14 cellular contexts compared by ENCODE assay signal in genomic region chr5:132264546-132265335, GRCh38. TPM values are rescaled to one million over a fixed set of nuclear protein-coding genes. Genes with fewer than 3 reads are reported as not detected.
DNase-seq lines count a peak whose midpoint lies in the region; TF ChIP-seq lines count a peak whose summit lies in the region.
"Had no signal": no experiment of that assay in that cellular context is flagged by ENCODE, and none has a peak within 500 bp of the region (broad histone marks: within the 10 kb centered on the region; RNA-seq: fewer than 3 reads in every experiment).

No MANE protein-coding gene starts in this region.

- H3K4me1 ChIP-seq in breast epithelium: peaks cover 31 to 49% of the 10 kb centered on the region in 2 donors
- peaks cover 99% of the 10 kb centered on the region for H3K4me1 ChIP-seq in muscle layer of colon (ENCODE audit: insufficient read depth, low read length)
- peaks cover 22% of the 10 kb centered on the region for H3K4me1 ChIP-seq in testis

- H3K36me3 ChIP-seq in breast epithelium (no peaks in the 10 kb centered on the region), muscle layer of colon (ENCODE audit: insufficient read depth, low read length) (peaks cover 86% of the 10 kb centered on the region), testis (ENCODE audit: low read depth, missing control alignments) (no peaks in the 10 kb centered on the region)

- no peak for DNase-seq in activated CD4-positive, alpha-beta T cell treated with anti-CD3 and anti-CD28 coated beads, Interleukin-2, amount 10 ng/mL, durations not matched to agents 24 days and 14 days
- no peak for DNase-seq in activated CD4-positive, alpha-beta T cell treated with anti-CD3 and anti-CD28 coated beads, Interleukin-2, amount 10 ng/mL, durations not matched to agents 7 days and 5 days
- peak in 1 of 2 donors; percentile 16 for DNase-seq in breast epithelium (ENCODE audit: low spot score in 2 of 2)
- DNase-seq in testis: peak; percentile 11
- DNase-seq in medulla oblongata (ENCODE audit: extremely low spot score): no peak
- no peak for DNase-seq in inferior parietal cortex (ENCODE audit: extremely low spot score)
- DNase-seq in NCI-H526 (lab: John Stamatoyannopoulos, UW): no peak
- DNase-seq: activated CD8-positive, alpha-beta T cell treated with anti-CD3 and anti-CD28 coated beads, Interleukin-2, amount 10 ng/mL, durations not matched to agents 7 days and 5 days; NCI-H2029 treated with DMSO at 0.1 percent for 48 hours; SHP77 treated with DMSO at 0.1 percent for 48 hours had no signal

- H3K4me3 ChIP-seq in breast epithelium: no peak overlapping the region
- H3K4me3 ChIP-seq in muscle layer of colon (ENCODE audit: low read depth in 1 of 2, low read length in 2 of 2): peak overlapping the region in 1 of 2 donors; percentile 24
- no peak overlapping the region for H3K4me3 ChIP-seq in testis

- peak overlapping the region; percentile 75 for H3K27ac Mint-ChIP-seq in activated CD4-positive, alpha-beta T cell treated with anti-CD3 and anti-CD28 coated beads, Interleukin-2, amount 10 ng/mL, durations not matched to agents 24 days and 14 days
- no peak overlapping the region for H3K27ac Mint-ChIP-seq in activated CD4-positive, alpha-beta T cell treated with anti-CD3 and anti-CD28 coated beads, Interleukin-2, amount 10 ng/mL, durations not matched to agents 7 days and 5 days
- H3K27ac Mint-ChIP-seq: activated CD8-positive, alpha-beta T cell treated with anti-CD3 and anti-CD28 coated beads, Interleukin-2, amount 10 ng/mL, durations not matched to agents 7 days and 5 days; natural killer cell treated with Interleukin-12 subunit alpha and Interleukin-12 subunit beta and Interleukin-15 and Interleukin-18, amount 100 ng/mL, for 72 hours had no signal

- peak overlapping the region; percentile 90 to 95 for H3K27ac ChIP-seq in breast epithelium
- peak overlapping the region; percentile 98 for H3K27ac ChIP-seq in muscle layer of colon (ENCODE audit: low read depth, low read length)
- peak overlapping the region in 1 of 2 donors; percentile 56 for H3K27ac ChIP-seq in testis

- TF ChIP-seq POLR2A in breast epithelium (IDR thresholded peaks at IDR 0.05) (no peak), testis (IDR thresholded peaks at IDR 0.05) (no peak)

- peaks cover 45% of the 10 kb centered on the region for H3K4me1 Mint-ChIP-seq in activated CD4-positive, alpha-beta T cell treated with anti-CD3 and anti-CD28 coated beads, Interleukin-2, amount 10 ng/mL, durations not matched to agents 24 days and 14 days
- H3K4me1 Mint-ChIP-seq in activated CD4-positive, alpha-beta T cell treated with anti-CD3 and anti-CD28 coated beads, Interleukin-2, amount 10 ng/mL, durations not matched to agents 7 days and 5 days: peaks cover 4% of the 10 kb centered on the region

- WGBS in testis, 2 donors: 53 to 70% methylated on average over 2 to 4 of the region's 4 CpGs

- no peaks in the 10 kb centered on the region for H3K36me3 Mint-ChIP-seq in activated CD4-positive, alpha-beta T cell treated with anti-CD3 and anti-CD28 coated beads, Interleukin-2, amount 10 ng/mL, durations not matched to agents 24 days and 14 days (ENCODE audit: low read depth)
- no peaks in the 10 kb centered on the region for H3K36me3 Mint-ChIP-seq in activated CD4-positive, alpha-beta T cell treated with anti-CD3 and anti-CD28 coated beads, Interleukin-2, amount 10 ng/mL, durations not matched to agents 7 days and 5 days (ENCODE audit: low read depth)
- H3K36me3 Mint-ChIP-seq: natural killer cell treated with Interleukin-12 subunit alpha and Interleukin-12 subunit beta and Interleukin-15 and Interleukin-18, amount 100 ng/mL, for 72 hours had no signal

- intact Hi-C loops in activated CD4-positive, alpha-beta T cell treated with anti-CD3 and anti-CD28 coated beads, Interleukin-2, amount 10 ng/mL, durations not matched to agents 24 days and 14 days (cut with micrococcal nuclease): no loop called here
- intact Hi-C loops in breast epithelium (cut with DNase I; ENCODE audit: low total_unique reads) (no loop called here), testis (cut with DNase I; ENCODE audit: low total_unique reads) (no loop called here)

- H3K27me3 Mint-ChIP-seq in activated CD4-positive, alpha-beta T cell treated with anti-CD3 and anti-CD28 coated beads, Interleukin-2, amount 10 ng/mL, durations not matched to agents 24 days and 14 days: no peaks in the 10 kb centered on the region
- no peaks in the 10 kb centered on the region for H3K27me3 Mint-ChIP-seq in activated CD4-positive, alpha-beta T cell treated with anti-CD3 and anti-CD28 coated beads, Interleukin-2, amount 10 ng/mL, durations not matched to agents 7 days and 5 days

- no peaks in the 10 kb centered on the region for H3K27me3 ChIP-seq in breast epithelium
- no peaks in the 10 kb centered on the region for H3K27me3 ChIP-seq in muscle layer of colon (ENCODE audit: control insufficient read depth in 1 of 2, insufficient read depth in 2 of 2, low read length in 2 of 2)
- H3K27me3 ChIP-seq in testis: no peaks in the 10 kb centered on the region

- no peak overlapping the region for H3K4me3 Mint-ChIP-seq in activated CD4-positive, alpha-beta T cell treated with anti-CD3 and anti-CD28 coated beads, Interleukin-2, amount 10 ng/mL, durations not matched to agents 24 days and 14 days
- no peak overlapping the region for H3K4me3 Mint-ChIP-seq in activated CD4-positive, alpha-beta T cell treated with anti-CD3 and anti-CD28 coated beads, Interleukin-2, amount 10 ng/mL, durations not matched to agents 7 days and 5 days
- H3K4me3 Mint-ChIP-seq: activated CD8-positive, alpha-beta T cell treated with anti-CD3 and anti-CD28 coated beads, Interleukin-2, amount 10 ng/mL, durations not matched to agents 7 days and 5 days; natural killer cell treated with Interleukin-12 subunit alpha and Interleukin-12 subunit beta and Interleukin-15 and Interleukin-18, amount 100 ng/mL, for 72 hours had no signal

- no peaks in the 10 kb centered on the region for H3K9me3 Mint-ChIP-seq in activated CD4-positive, alpha-beta T cell treated with anti-CD3 and anti-CD28 coated beads, Interleukin-2, amount 10 ng/mL, durations not matched to agents 24 days and 14 days
- H3K9me3 Mint-ChIP-seq in activated CD4-positive, alpha-beta T cell treated with anti-CD3 and anti-CD28 coated beads, Interleukin-2, amount 10 ng/mL, durations not matched to agents 7 days and 5 days: no peaks in the 10 kb centered on the region
- H3K9me3 Mint-ChIP-seq: natural killer cell treated with Interleukin-12 subunit alpha and Interleukin-12 subunit beta and Interleukin-15 and Interleukin-18, amount 100 ng/mL, for 72 hours had no signal

- POLR2A ChIA-PET in activated CD4-positive, alpha-beta T cell treated with anti-CD3 and anti-CD28 coated beads, Interleukin-2, amount 10 ng/mL, durations not matched to agents 7 days and 5 days (lab: Charles Lee): no interaction called here

- TF ChIP-seq CTCF in breast epithelium (IDR thresholded peaks at IDR 0.05) (no peak), testis (IDR thresholded peaks at IDR 0.05) (no peak)

- no peaks in the 10 kb centered on the region for H3K9me3 ChIP-seq in breast epithelium
- no peaks in the 10 kb centered on the region for H3K9me3 ChIP-seq in muscle layer of colon (ENCODE audit: low read length)
- H3K9me3 ChIP-seq in testis: no peaks in the 10 kb centered on the region

- CTCF ChIA-PET in activated CD4-positive, alpha-beta T cell treated with anti-CD3 and anti-CD28 coated beads, Interleukin-2, amount 10 ng/mL, durations not matched to agents 7 days and 5 days (lab: Charles Lee): interaction anchor here (0.7 to 3.0 kb wide), 6 partner anchors 8 to 171 kb away, joined by 3 to 11 read pairs (median 4); no protein-coding TSS in a partner anchor

- H3K9ac ChIP-seq in muscle layer of colon (ENCODE audit: low read length): peak overlapping the region; percentile 42

RNA-seq across cellular contexts. Expression of gene PDLIM4, which starts 7.2 kb away (rescaled TPM):
- total RNA-seq in activated CD4-positive, alpha-beta T cell treated with anti-CD3 and anti-CD28 coated beads, Interleukin-2, amount 10 ng/mL, durations not matched to agents 24 days and 14 days: 0.72 and 0.78 TPM in 2 replicates
- total RNA-seq in activated CD4-positive, alpha-beta T cell treated with anti-CD3 and anti-CD28 coated beads, Interleukin-2, amount 10 ng/mL, durations not matched to agents 7 days and 5 days: not detected
- total RNA-seq in breast epithelium (100 to 1,000 TPM in 1 of 3 donors, 10 to 100 TPM in 1, 1 to 10 TPM in 1; 9.0 to 102 (median 71.4) TPM), testis (10 to 100 TPM; 11.8 to 18.5 TPM)
- 20.5 TPM for polyA plus RNA-seq in testis (ENCODE audit: insufficient read depth, low read depth, low replicate concordance)
- total RNA-seq: A172; activated CD8-positive, alpha-beta T cell treated with anti-CD3 and anti-CD28 coated beads, Interleukin-2, amount 10 ng/mL, durations not matched to agents 7 days and 5 days; G401; natural killer cell treated with Interleukin-12 subunit alpha and Interleukin-12 subunit beta and Interleukin-15 and Interleukin-18, amount 100 ng/mL, for 72 hours had no signal

RNA-seq across cellular contexts. Expression of gene SLC22A4, which starts 29.5 kb away (rescaled TPM):
- 1.1 and 2.1 TPM in 2 replicates for total RNA-seq in activated CD4-positive, alpha-beta T cell treated with anti-CD3 and anti-CD28 coated beads, Interleukin-2, amount 10 ng/mL, durations not matched to agents 24 days and 14 days
- not detected for total RNA-seq in activated CD4-positive, alpha-beta T cell treated with anti-CD3 and anti-CD28 coated beads, Interleukin-2, amount 10 ng/mL, durations not matched to agents 7 days and 5 days
- total RNA-seq in breast epithelium (1 to 10 TPM; 1.3 to 4.5 (median 2.3) TPM), testis (1 to 10 TPM; 1.5 to 2.3 TPM)
- polyA plus RNA-seq in testis (ENCODE audit: insufficient read depth, low read depth, low replicate concordance): 1.1 TPM
- total RNA-seq: activated CD8-positive, alpha-beta T cell treated with anti-CD3 and anti-CD28 coated beads, Interleukin-2, amount 10 ng/mL, durations not matched to agents 7 days and 5 days; G401 had no signal

RNA-seq across cellular contexts. Expression of gene P4HA2, which starts 37.1 kb away (rescaled TPM):
- 45.5 and 49.5 TPM in 2 replicates for total RNA-seq in activated CD4-positive, alpha-beta T cell treated with anti-CD3 and anti-CD28 coated beads, Interleukin-2, amount 10 ng/mL, durations not matched to agents 24 days and 14 days
- 1 to 10 TPM; 2.3 to 2.5 TPM for total RNA-seq in activated CD4-positive, alpha-beta T cell treated with anti-CD3 and anti-CD28 coated beads, Interleukin-2, amount 10 ng/mL, durations not matched to agents 7 days and 5 days
- total RNA-seq in breast epithelium (10 to 100 TPM; 21.8 to 34.8 (median 26.2) TPM), testis (10 to 100 TPM; 20.4 to 22.8 TPM)
- 25.4 TPM for polyA plus RNA-seq in testis (ENCODE audit: insufficient read depth, low read depth, low replicate concordance)

Comparison
In these comparisons a context has a peak if more than half of its experiments do, and no peak if none do; other contexts are left out.
1. RNA of gene P4HA2, which starts 37.1 kb away (total RNA-seq): 45.5 to 49.5 TPM in activated CD4-positive, alpha-beta T cell treated with anti-CD3 and anti-CD28 coated beads, Interleukin-2, amount 10 ng/mL, durations not matched to agents 24 days and 14 days, 21.8 to 34.8 TPM in breast epithelium and 20.4 to 22.8 TPM in testis; 2.3 to 2.5 TPM in activated CD4-positive, alpha-beta T cell treated with anti-CD3 and anti-CD28 coated beads, Interleukin-2, amount 10 ng/mL, durations not matched to agents 7 days and 5 days; every median in the first group is over 4 times any median in the second.